3 cellular contexts compared by ENCODE assay signal in the genomic region with DNA sequence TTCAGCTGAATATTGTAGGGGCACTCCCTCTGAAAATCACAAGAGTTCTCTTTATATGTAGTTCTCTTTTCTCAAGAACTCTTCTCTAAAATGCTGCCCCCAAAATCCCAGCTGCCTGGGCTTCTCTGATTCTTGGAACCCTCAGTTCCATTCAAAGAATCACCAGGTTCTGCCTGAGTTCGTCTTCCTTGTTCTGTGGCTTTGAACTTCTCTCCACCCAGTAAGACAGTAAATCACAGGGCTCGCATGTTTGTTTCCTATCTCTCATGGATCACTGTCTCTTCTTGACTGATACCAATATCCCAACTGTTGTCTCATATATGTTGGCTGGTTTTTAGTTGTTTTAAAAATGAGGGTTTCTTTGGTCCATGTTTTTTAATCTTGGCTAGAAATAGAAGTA.
TF ChIP-seq lines count a peak whose summit lies in the region.

No MANE protein-coding gene starts in this region.

TF ChIP-seq in SK-N-SH, 30 proteins besides CTCF, POLR2A, EP300 and RAD21:
- TF ChIP-seq YY1 (IDR thresholded peaks at IDR 0.05; ENCODE audit: low read depth) = no peak
- no peak for TF ChIP-seq SMC3 (IDR thresholded peaks at IDR 0.05; ENCODE audit: low read depth, low read length)
- TF ChIP-seq, protein P1, sequence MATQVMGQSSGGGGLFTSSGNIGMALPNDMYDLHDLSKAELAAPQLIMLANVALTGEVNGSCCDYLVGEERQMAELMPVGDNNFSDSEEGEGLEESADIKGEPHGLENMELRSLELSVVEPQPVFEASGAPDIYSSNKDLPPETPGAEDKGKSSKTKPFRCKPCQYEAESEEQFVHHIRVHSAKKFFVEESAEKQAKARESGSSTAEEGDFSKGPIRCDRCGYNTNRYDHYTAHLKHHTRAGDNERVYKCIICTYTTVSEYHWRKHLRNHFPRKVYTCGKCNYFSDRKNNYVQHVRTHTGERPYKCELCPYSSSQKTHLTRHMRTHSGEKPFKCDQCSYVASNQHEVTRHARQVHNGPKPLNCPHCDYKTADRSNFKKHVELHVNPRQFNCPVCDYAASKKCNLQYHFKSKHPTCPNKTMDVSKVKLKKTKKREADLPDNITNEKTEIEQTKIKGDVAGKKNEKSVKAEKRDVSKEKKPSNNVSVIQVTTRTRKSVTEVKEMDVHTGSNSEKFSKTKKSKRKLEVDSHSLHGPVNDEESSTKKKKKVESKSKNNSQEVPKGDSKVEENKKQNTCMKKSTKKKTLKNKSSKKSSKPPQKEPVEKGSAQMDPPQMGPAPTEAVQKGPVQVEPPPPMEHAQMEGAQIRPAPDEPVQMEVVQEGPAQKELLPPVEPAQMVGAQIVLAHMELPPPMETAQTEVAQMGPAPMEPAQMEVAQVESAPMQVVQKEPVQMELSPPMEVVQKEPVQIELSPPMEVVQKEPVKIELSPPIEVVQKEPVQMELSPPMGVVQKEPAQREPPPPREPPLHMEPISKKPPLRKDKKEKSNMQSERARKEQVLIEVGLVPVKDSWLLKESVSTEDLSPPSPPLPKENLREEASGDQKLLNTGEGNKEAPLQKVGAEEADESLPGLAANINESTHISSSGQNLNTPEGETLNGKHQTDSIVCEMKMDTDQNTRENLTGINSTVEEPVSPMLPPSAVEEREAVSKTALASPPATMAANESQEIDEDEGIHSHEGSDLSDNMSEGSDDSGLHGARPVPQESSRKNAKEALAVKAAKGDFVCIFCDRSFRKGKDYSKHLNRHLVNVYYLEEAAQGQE (IDR thresholded peaks at IDR 0.05; ENCODE audit: low read depth, low read length) = no peak
- TF ChIP-seq EZH2phosphoT487 (IDR thresholded peaks at IDR 0.05; ENCODE audit: borderline replicate concordance, low read depth) = no peak
- TF ChIP-seq FOXJ3 (CRISPR knock-in tag; IDR thresholded peaks at IDR 0.05) = no peak
- TF ChIP-seq, protein P2, sequence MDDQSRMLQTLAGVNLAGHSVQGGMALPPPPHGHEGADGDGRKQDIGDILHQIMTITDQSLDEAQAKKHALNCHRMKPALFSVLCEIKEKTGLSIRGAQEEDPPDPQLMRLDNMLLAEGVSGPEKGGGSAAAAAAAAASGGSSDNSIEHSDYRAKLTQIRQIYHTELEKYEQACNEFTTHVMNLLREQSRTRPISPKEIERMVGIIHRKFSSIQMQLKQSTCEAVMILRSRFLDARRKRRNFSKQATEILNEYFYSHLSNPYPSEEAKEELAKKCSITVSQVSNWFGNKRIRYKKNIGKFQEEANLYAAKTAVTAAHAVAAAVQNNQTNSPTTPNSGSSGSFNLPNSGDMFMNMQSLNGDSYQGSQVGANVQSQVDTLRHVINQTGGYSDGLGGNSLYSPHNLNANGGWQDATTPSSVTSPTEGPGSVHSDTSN (IDR thresholded peaks at IDR 0.05) = no peak
- no peak for TF ChIP-seq MEF2A (IDR thresholded peaks at IDR 0.05; ENCODE audit: borderline replicate concordance, low read depth)
- no peak for TF ChIP-seq GABPA (IDR thresholded peaks at IDR 0.05; ENCODE audit: low read depth)
- TF ChIP-seq JUND (IDR thresholded peaks at IDR 0.05) = no peak
- TF ChIP-seq RCOR1 (IDR thresholded peaks at IDR 0.05; ENCODE audit: low read length) = no peak
- no peak for TF ChIP-seq RFX5 (IDR thresholded peaks at IDR 0.05; ENCODE audit: low read length)
- TF ChIP-seq ELF1 (IDR thresholded peaks at IDR 0.05) = no peak
- TF ChIP-seq TAF1 (IDR thresholded peaks at IDR 0.05; ENCODE audit: borderline replicate concordance, low read depth, low read length) = no peak
- no peak for TF ChIP-seq IRF3 (IDR thresholded peaks at IDR 0.05; ENCODE audit: low read depth, low read length)
- no peak for TF ChIP-seq CHD2 (IDR thresholded peaks at IDR 0.05; ENCODE audit: low read length, partially characterized antibody)

TF ChIP-seq in SK-N-SH treated with all-trans-retinoic acid at 6 μM for 48 hours, 23 proteins besides CTCF, POLR2A, EP300 and RAD21:
- TF ChIP-seq BACH2 (CRISPR knock-in tag; IDR thresholded peaks at IDR 0.05; ENCODE audit: borderline replicate concordance) (no peak), ARNTL (CRISPR knock-in tag; IDR thresholded peaks at IDR 0.05; ENCODE audit: borderline replicate concordance, low read depth) (no peak), ZC3H10 (CRISPR knock-in tag; IDR thresholded peaks at IDR 0.05) (no peak), SNAI2 (CRISPR knock-in tag; IDR thresholded peaks at IDR 0.05) (no peak)
- TF ChIP-seq, protein P3, sequence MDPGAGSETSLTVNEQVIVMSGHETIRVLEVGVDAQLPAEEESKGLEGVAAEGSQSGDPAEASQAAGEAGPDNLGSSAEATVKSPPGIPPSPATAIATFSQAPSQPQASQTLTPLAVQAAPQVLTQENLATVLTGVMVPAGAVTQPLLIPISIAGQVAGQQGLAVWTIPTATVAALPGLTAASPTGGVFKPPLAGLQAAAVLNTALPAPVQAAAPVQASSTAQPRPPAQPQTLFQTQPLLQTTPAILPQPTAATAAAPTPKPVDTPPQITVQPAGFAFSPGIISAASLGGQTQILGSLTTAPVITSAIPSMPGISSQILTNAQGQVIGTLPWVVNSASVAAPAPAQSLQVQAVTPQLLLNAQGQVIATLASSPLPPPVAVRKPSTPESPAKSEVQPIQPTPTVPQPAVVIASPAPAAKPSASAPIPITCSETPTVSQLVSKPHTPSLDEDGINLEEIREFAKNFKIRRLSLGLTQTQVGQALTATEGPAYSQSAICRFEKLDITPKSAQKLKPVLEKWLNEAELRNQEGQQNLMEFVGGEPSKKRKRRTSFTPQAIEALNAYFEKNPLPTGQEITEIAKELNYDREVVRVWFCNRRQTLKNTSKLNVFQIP (CRISPR knock-in tag; IDR thresholded peaks at IDR 0.05; ENCODE audit: borderline replicate concordance, low read depth) = no peak
TF ChIP-seq in SK-N-SH treated with all-trans-retinoic acid at 6 μM for 48 hours: peak in this region for 0.

TF ChIP-seq in GM23338, 12 proteins besides CTCF, POLR2A, EP300 and RAD21:
- TF ChIP-seq JUNB (IDR thresholded peaks at IDR 0.05; ENCODE audit: unreplicated experiment) (no peak), STAT1 (IDR thresholded peaks at IDR 0.05; ENCODE audit: unreplicated experiment) (no peak), ZNF114 (CRISPR knock-in tag; IDR thresholded peaks at IDR 0.05) (no peak)
